8 cellular contexts compared by ENCODE assay signal in genomic region chr2:105330681-105331375, GRCh38. TPM values are rescaled to one million over a fixed set of nuclear protein-coding genes. Genes with fewer than 3 reads are reported as not detected.
A peak's percentile ranks its signal among the peaks of the same experiment; 100 is the strongest.
DNase-seq lines count a peak whose midpoint lies in the region; ATAC-seq, FAIRE-seq and TF ChIP-seq lines count a peak whose summit lies in the region.

No MANE protein-coding gene starts in this region.

- peaks cover 2% of the 10 kb centered on the region for H3K36me3 Mint-ChIP-seq in activated CD4-positive, alpha-beta memory T cell treated with anti-CD3 and anti-CD28 coated beads for 36 hours

- no peaks in the 10 kb centered on the region for H3K9me3 ChIP-seq in A549
- no peaks in the 10 kb centered on the region for H3K9me3 ChIP-seq in lower lobe of right lung

- no peaks in the 10 kb centered on the region for H3K36me3 ChIP-seq in lower lobe of right lung

- 96% methylated on average over 4 of the region's 4 CpGs for WGBS in A549 (ENCODE audit: missing lambda C conversion rate)

- H3K4me1 Mint-ChIP-seq in activated CD4-positive, alpha-beta memory T cell treated with anti-CD3 and anti-CD28 coated beads for 36 hours (ENCODE audit: low read depth): peaks cover 32% of the 10 kb centered on the region

- TF ChIP-seq RAD21 in A549 (conservative IDR thresholded peaks at IDR 0.05 in 1 of 2, IDR thresholded peaks at IDR 0.05 in 1 of 2): no peak

- peak overlapping the region; percentile 84 for H3K4me3 Mint-ChIP-seq in activated CD4-positive, alpha-beta memory T cell treated with anti-CD3 and anti-CD28 coated beads for 36 hours

- H3K27me3 Mint-ChIP-seq in activated CD4-positive, alpha-beta memory T cell treated with anti-CD3 and anti-CD28 coated beads for 36 hours: no peaks in the 10 kb centered on the region

- no peak for TF ChIP-seq EP300 in A549 (IDR thresholded peaks at IDR 0.05)

- peak overlapping the region; percentile 71 for H3K4me2 ChIP-seq in A549

- POLR2A ChIA-PET in A549 (lab: Yijun Ruan, JAX): interaction anchor here (0.5 kb wide), 1 partner anchor 29 kb away, joined by 4 read pairs; no protein-coding TSS in a partner anchor
- POLR2A ChIA-PET in activated CD4-positive, alpha-beta memory T cell treated with anti-CD3 and anti-CD28 coated beads for 36 hours (lab: Charles Lee): interaction anchor here (0.7 to 2.0 kb wide), 2 partner anchors 9 to 15 kb away, joined by 6 to 9 read pairs; no protein-coding TSS in a partner anchor

- no peak for TF ChIP-seq POLR2A in A549 (IDR thresholded peaks at IDR 0.05; ENCODE audit: low read length)

- H3K27ac ChIP-seq in A549 (peak overlapping the region; percentile 98 to 99; a peak in 4 of 6 replicates), lower lobe of right lung (peak overlapping the region; percentile 91)

- CTCF ChIA-PET in A549 (lab: Yijun Ruan, JAX): interaction anchor here (1.6 kb wide), 1 partner anchor 12 kb away, joined by 5 read pairs; no protein-coding TSS in a partner anchor
- CTCF ChIA-PET in activated CD4-positive, alpha-beta memory T cell treated with anti-CD3 and anti-CD28 coated beads for 36 hours (lab: Charles Lee): interaction anchor here (1.0 kb wide), 1 partner anchor 9 kb away, joined by 4 read pairs; no protein-coding TSS in a partner anchor

- ATAC-seq in A549 (no peak), lower lobe of right lung (no peak)

- H3K27ac Mint-ChIP-seq in activated CD4-positive, alpha-beta memory T cell treated with anti-CD3 and anti-CD28 coated beads for 36 hours: peak overlapping the region; percentile 90

- H3K4me1 ChIP-seq in A549 (peaks cover 17% of the 10 kb centered on the region; the same call in 2 of the 3 replicates), lower lobe of right lung (peaks cover 21% of the 10 kb centered on the region)

- H3K4me3 ChIP-seq in A549 (peak overlapping the region; percentile 80; the same call in 1 of the 3 replicates), GM12865 (ENCODE audit: low read depth, low read length) (peak overlapping the region; percentile 62), lower lobe of right lung (no peak overlapping the region)

- DNase-seq in A549 (ENCODE audit: low read depth in 1 of 2, low spot score in 1 of 2) (no peak), GM12865 (ENCODE audit: low read depth) (peak; percentile 23), lower lobe of right lung (no peak), hepatic stellate cell (ENCODE audit: low spot score) (no peak), EL (no peak), dedifferentiated amniotic fluid mesenchymal stem cell (ENCODE audit: extremely low spot score) (no peak), urothelium cell line (ENCODE audit: low spot score) (no peak)
- peak; percentile 45 for DNase-seq in activated CD4-positive, alpha-beta memory T cell treated with anti-CD3 and anti-CD28 coated beads for 36 hours

- no peak for FAIRE-seq in A549 (lab: Jason Lieb, UNC)
- no peak for FAIRE-seq in urothelium cell line (lab: Jason Lieb, UNC)

- intact Hi-C loops in activated CD4-positive, alpha-beta memory T cell treated with anti-CD3 and anti-CD28 coated beads for 36 hours (cut with micrococcal nuclease): loop anchor here (10.0 kb wide), 2 partner anchors 296 to 414 kb away; partner anchors contain the start of genes MRPS9 and NCK2
- intact Hi-C loops in lower lobe of right lung (cut with DNase I): no loop called here

- H3K9me3 Mint-ChIP-seq in activated CD4-positive, alpha-beta memory T cell treated with anti-CD3 and anti-CD28 coated beads for 36 hours: no peaks in the 10 kb centered on the region

- no peaks in the 10 kb centered on the region for H3K27me3 ChIP-seq in lower lobe of right lung (ENCODE audit: low read depth)

- TF ChIP-seq CTCF in A549 (IDR thresholded peaks at IDR 0.05): no peak
- no peak for TF ChIP-seq CTCF in GM12865 (IDR thresholded peaks at IDR 0.05; ENCODE audit: insufficient read depth, low read depth, low read length, missing control alignments)
- no peak for TF ChIP-seq CTCF in lower lobe of right lung (IDR thresholded peaks at IDR 0.05)

TF ChIP-seq in A549, 52 proteins besides CTCF, POLR2A, EP300 and RAD21:
- TF ChIP-seq ZSCAN20 (CRISPR knock-in tag; IDR thresholded peaks at IDR 0.05): no peak
- TF ChIP-seq NPAS2 (CRISPR knock-in tag; IDR thresholded peaks at IDR 0.05; ENCODE audit: borderline replicate concordance): no peak
- no peak for TF ChIP-seq ZC3H11A (IDR thresholded peaks at IDR 0.05)
- TF ChIP-seq CEBPB (IDR thresholded peaks at IDR 0.05): no peak
- no peak for TF ChIP-seq CHD2 (IDR thresholded peaks at IDR 0.05; ENCODE audit: low read length, partially characterized antibody)
- TF ChIP-seq HDAC2 (IDR thresholded peaks at IDR 0.05): no peak
- no peak for TF ChIP-seq MAFK (IDR thresholded peaks at IDR 0.05; ENCODE audit: partially characterized antibody)
- TF ChIP-seq FOSL2 (IDR thresholded peaks at IDR 0.05): no peak
- no peak for TF ChIP-seq FOSL2 (CRISPR knock-in tag; IDR thresholded peaks at IDR 0.05)
- TF ChIP-seq HOXB13 (CRISPR knock-in tag; IDR thresholded peaks at IDR 0.05; ENCODE audit: low read depth): no peak
- TF ChIP-seq EHF (CRISPR knock-in tag; IDR thresholded peaks at IDR 0.05): no peak
- TF ChIP-seq ZNF302 (CRISPR knock-in tag; IDR thresholded peaks at IDR 0.05): no peak
- TF ChIP-seq HOXA7 (CRISPR knock-in tag; IDR thresholded peaks at IDR 0.05): no peak
- TF ChIP-seq CHD4 (IDR thresholded peaks at IDR 0.05; ENCODE audit: borderline replicate concordance): no peak
- TF ChIP-seq RNF2 (IDR thresholded peaks at IDR 0.05; ENCODE audit: borderline replicate concordance, low read depth): no peak

RNA-seq across cellular contexts. Expression of gene TGFBRAP1, which starts 1.3 kb away (rescaled TPM):
- 9.0 and 14.5 TPM in 2 replicates for polyA plus RNA-seq in A549 (2011; rRNA removed)
- polyA plus RNA-seq in A549 (2012; cell fraction: cytosol; rRNA removed): 7.8 and 10.1 TPM in 2 replicates
- polyA plus RNA-seq in A549 (2012; cell fraction: nucleus; rRNA removed): 10.1 and 13.3 TPM in 2 replicates
- 13.3 to 13.7 TPM (median 13.6 TPM) in 3 replicates for polyA plus RNA-seq in A549 (2017; fragmentation: RNase III; extraction: RNeasy Plus Mini Kit Qiagen cat#74134 plus additional on column Dnase treatment)
- 16.0 and 17.5 TPM in 2 replicates for polyA minus RNA-seq in A549 (2011; rRNA and poly(A)+ RNA removed)
- 10 to 100 TPM; 16.8 to 16.9 TPM for total RNA-seq in activated CD4-positive, alpha-beta memory T cell treated with anti-CD3 and anti-CD28 coated beads for 36 hours
- 19.4 TPM for total RNA-seq in lower lobe of right lung

RNA-seq across cellular contexts. Expression of gene C2orf49, which starts 6.5 kb away (rescaled TPM):
- 19.0 and 25.7 TPM in 2 replicates for polyA plus RNA-seq in A549 (2011; rRNA removed)
- polyA plus RNA-seq in A549 (2012; cell fraction: cytosol; rRNA removed): 6.2 and 9.0 TPM in 2 replicates
- 2.0 and 2.8 TPM in 2 replicates for polyA plus RNA-seq in A549 (2012; cell fraction: nucleus; rRNA removed)
- 18.4 to 19.4 TPM (median 19.0 TPM) in 3 replicates for polyA plus RNA-seq in A549 (2017; fragmentation: RNase III; extraction: RNeasy Plus Mini Kit Qiagen cat#74134 plus additional on column Dnase treatment)
- 6.8 and 7.1 TPM in 2 replicates for polyA minus RNA-seq in A549 (2011; rRNA and poly(A)+ RNA removed)
- 10 to 100 TPM; 16.9 to 20.2 TPM for total RNA-seq in activated CD4-positive, alpha-beta memory T cell treated with anti-CD3 and anti-CD28 coated beads for 36 hours
- 18.3 TPM for total RNA-seq in lower lobe of right lung

Comparison
In these comparisons a context has a peak if more than half of its experiments do, and no peak if none do; other contexts are left out.
1. DNase-seq: peak in GM12865 (single experiment) and activated CD4-positive, alpha-beta memory T cell treated with anti-CD3 and anti-CD28 coated beads for 36 hours (single experiment); none in A549 (0 of 2), lower lobe of right lung (single experiment), hepatic stellate cell (single experiment), EL (single experiment), dedifferentiated amniotic fluid mesenchymal stem cell (single experiment) and urothelium cell line (single experiment).